In the genomic region with DNA sequence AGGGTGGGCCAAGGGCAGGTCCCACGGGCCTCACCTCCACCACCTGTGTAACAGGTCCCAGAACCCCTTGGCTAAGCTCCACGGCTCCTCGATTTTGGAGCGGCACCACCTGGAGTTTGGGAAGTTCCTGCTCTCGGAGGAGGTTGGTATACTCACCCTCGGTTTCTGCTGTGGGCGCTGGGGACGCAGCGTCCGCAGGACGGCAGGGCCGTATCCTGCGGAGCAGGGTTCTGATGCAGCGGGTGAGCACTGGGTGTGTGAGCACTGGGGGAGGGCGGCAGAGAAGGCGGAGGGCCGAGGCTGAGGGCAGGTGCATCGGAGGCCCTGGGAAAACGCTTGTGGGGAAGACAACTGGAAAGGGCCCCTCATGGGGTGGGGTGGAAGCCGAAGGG, we compare ENCODE assay signal across 1 cellular context.
TF ChIP-seq lines count a peak whose summit lies in the region.

No MANE protein-coding gene starts in this region.

TF ChIP-seq in neural cell, 6 proteins besides CTCF, POLR2A, EP300 and RAD21 (continued from another document):
- TF ChIP-seq, protein P1, sequence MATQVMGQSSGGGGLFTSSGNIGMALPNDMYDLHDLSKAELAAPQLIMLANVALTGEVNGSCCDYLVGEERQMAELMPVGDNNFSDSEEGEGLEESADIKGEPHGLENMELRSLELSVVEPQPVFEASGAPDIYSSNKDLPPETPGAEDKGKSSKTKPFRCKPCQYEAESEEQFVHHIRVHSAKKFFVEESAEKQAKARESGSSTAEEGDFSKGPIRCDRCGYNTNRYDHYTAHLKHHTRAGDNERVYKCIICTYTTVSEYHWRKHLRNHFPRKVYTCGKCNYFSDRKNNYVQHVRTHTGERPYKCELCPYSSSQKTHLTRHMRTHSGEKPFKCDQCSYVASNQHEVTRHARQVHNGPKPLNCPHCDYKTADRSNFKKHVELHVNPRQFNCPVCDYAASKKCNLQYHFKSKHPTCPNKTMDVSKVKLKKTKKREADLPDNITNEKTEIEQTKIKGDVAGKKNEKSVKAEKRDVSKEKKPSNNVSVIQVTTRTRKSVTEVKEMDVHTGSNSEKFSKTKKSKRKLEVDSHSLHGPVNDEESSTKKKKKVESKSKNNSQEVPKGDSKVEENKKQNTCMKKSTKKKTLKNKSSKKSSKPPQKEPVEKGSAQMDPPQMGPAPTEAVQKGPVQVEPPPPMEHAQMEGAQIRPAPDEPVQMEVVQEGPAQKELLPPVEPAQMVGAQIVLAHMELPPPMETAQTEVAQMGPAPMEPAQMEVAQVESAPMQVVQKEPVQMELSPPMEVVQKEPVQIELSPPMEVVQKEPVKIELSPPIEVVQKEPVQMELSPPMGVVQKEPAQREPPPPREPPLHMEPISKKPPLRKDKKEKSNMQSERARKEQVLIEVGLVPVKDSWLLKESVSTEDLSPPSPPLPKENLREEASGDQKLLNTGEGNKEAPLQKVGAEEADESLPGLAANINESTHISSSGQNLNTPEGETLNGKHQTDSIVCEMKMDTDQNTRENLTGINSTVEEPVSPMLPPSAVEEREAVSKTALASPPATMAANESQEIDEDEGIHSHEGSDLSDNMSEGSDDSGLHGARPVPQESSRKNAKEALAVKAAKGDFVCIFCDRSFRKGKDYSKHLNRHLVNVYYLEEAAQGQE (IDR thresholded peaks at IDR 0.05; ENCODE audit: borderline replicate concordance): no peak
- TF ChIP-seq POLR2AphosphoS5 (IDR thresholded peaks at IDR 0.05): no peak
- TF ChIP-seq EZH2 (IDR thresholded peaks at IDR 0.05; ENCODE audit: borderline replicate concordance, insufficient read depth, low read length, poor library complexity, severe bottlenecking): no peak
